ENCODE assay signal across 8 cellular contexts in genomic region chr4:2412885-2413716, GRCh38. TPM values are rescaled to one million over a fixed set of nuclear protein-coding genes. Genes with fewer than 3 reads are reported as not detected.
DNase-seq lines count a peak whose midpoint lies in the region; ATAC-seq and TF ChIP-seq lines count a peak whose summit lies in the region.

No MANE protein-coding gene starts in this region.

- H3K27ac ChIP-seq in heart right ventricle (peak overlapping the region in 9 of 10 donors; percentile 20 to 84 (median 59)), upper lobe of left lung (peak overlapping the region; percentile 75 to 88 (median 80))

- peak; percentile 49 for ATAC-seq in GM21786 (IDR thresholded peaks at IDR 0.05; ENCODE audit: unreplicated experiment)
- peak; percentile 81 to 96 (median 91) for ATAC-seq in heart right ventricle
- peak; percentile 79 to 92 for ATAC-seq in upper lobe of left lung (ENCODE audit: low FRiP score in 2 of 2)

- TF ChIP-seq CTCF in heart right ventricle (IDR thresholded peaks at IDR 0.05) (peak in 7 of 9 donors; percentile 36 to 66 (median 49)), progenitor cell of endocrine pancreas (IDR thresholded peaks at IDR 0.05; ENCODE audit: unreplicated experiment) (peak; percentile 36), upper lobe of left lung (IDR thresholded peaks at IDR 0.05) (peak in 4 of 6 experiments; percentile 27 to 61 (median 38))

- H3K4me3 ChIP-seq in adipocyte (ENCODE audit: low read length) = peak overlapping the region; percentile 67
- H3K4me3 ChIP-seq in heart right ventricle = peak overlapping the region in 9 of 10 donors; percentile 1 to 39 (median 30)
- peak overlapping the region in 3 of 4 donors; percentile 22 to 40 (median 32) for H3K4me3 ChIP-seq in upper lobe of left lung

- H3K9ac ChIP-seq in adipocyte (ENCODE audit: low read length) = peak overlapping the region; percentile 14

- DNase-seq in ELF-1 (ENCODE audit: low read depth, low spot score) (peak; percentile 94), LHCN-M2 (ENCODE audit: low read depth) (peak; percentile 96), SW 1271 (lab: John Stamatoyannopoulos, UW) (peak; percentile 97 to 99), adipocyte (ENCODE audit: low read depth) (peak; percentile 92), heart right ventricle (peak; percentile 69 to 77), progenitor cell of endocrine pancreas (ENCODE audit: low spot score, unreplicated experiment) (no peak), upper lobe of left lung (peak; percentile 92)

- no peaks in the 10 kb centered on the region for H3K36me3 Mint-ChIP-seq in progenitor cell of endocrine pancreas (ENCODE audit: insufficient read depth)

- WGBS in heart right ventricle, 2 donors = 9% methylated on average over 30 of the region's 30 CpGs
- 6% methylated on average over 6 to 17 of the region's 30 CpGs for WGBS in upper lobe of left lung, 2 donors

- H3K9me3 Mint-ChIP-seq in progenitor cell of endocrine pancreas (ENCODE audit: low read depth) = no peaks in the 10 kb centered on the region

- H3K27me3 Mint-ChIP-seq in progenitor cell of endocrine pancreas = peaks cover 72% of the 10 kb centered on the region

- no peak overlapping the region for H3K27ac Mint-ChIP-seq in progenitor cell of endocrine pancreas

- H3K27me3 ChIP-seq in adipocyte (replicated peaks; ENCODE audit: control insufficient read depth, insufficient read depth, low read length) = peaks cover 9% of the 10 kb centered on the region
- H3K27me3 ChIP-seq in heart right ventricle = peaks cover 0 to 26% (median 0%) of the 10 kb centered on the region in 7 donors
- H3K27me3 ChIP-seq in upper lobe of left lung = peaks cover 0 to 5% (median 2%) of the 10 kb centered on the region in 4 donors

- peak overlapping the region; percentile 8 for H3K4me3 Mint-ChIP-seq in progenitor cell of endocrine pancreas (ENCODE audit: low read depth)

- H3K4me1 Mint-ChIP-seq in progenitor cell of endocrine pancreas (ENCODE audit: low read depth) = peaks cover 9% of the 10 kb centered on the region

- intact Hi-C loops in heart right ventricle (cut with DNase I) = loop anchor here in 5 of 10 donors (10.0 kb wide), 2 partner anchors 148 to 552 kb away; partner anchors contain the start of genes MXD4 (in 4 of the 5), GRK4 (in 1 of the 5) and NOP14 (in 1 of the 5)

- H3K9me3 ChIP-seq in adipocyte (ENCODE audit: control insufficient read depth, low read length) (no peaks in the 10 kb centered on the region), heart right ventricle (no peaks in the 10 kb centered on the region), upper lobe of left lung (no peaks in the 10 kb centered on the region)

- TF ChIP-seq EP300 in upper lobe of left lung (IDR thresholded peaks at IDR 0.05) = peak in 1 of 4 donors; percentile 11

- H3K4me1 ChIP-seq in adipocyte (ENCODE audit: control insufficient read depth, insufficient read depth, low read length) = peaks cover 19% of the 10 kb centered on the region
- peaks cover 11 to 57% (median 33%) of the 10 kb centered on the region in 9 donors for H3K4me1 ChIP-seq in heart right ventricle
- peaks cover 45 to 60% (median 55%) of the 10 kb centered on the region in 4 donors for H3K4me1 ChIP-seq in upper lobe of left lung

- peak in 1 of 4 donors; percentile 38 for TF ChIP-seq POLR2A in upper lobe of left lung (IDR thresholded peaks at IDR 0.05)

- H3K36me3 ChIP-seq in adipocyte (ENCODE audit: control insufficient read depth, insufficient read depth, low read length, severe bottlenecking) (no peaks in the 10 kb centered on the region), heart right ventricle (no peaks in the 10 kb centered on the region), upper lobe of left lung (no peaks in the 10 kb centered on the region)

RNA-seq across cellular contexts. Expression of gene ZFYVE28, which starts 5.3 kb away (rescaled TPM):
- total RNA-seq in LHCN-M2 (2014; rRNA removed) (2.1 and 2.6 TPM in 2 replicates), heart right ventricle (1 to 10 TPM; 2.3 to 9.9 (median 3.3) TPM), progenitor cell of endocrine pancreas (1.6 and 3.3 TPM in 2 replicates), upper lobe of left lung (10 to 100 TPM; 10.8 to 51.3 (median 15.2) TPM)
- polyA plus RNA-seq in LHCN-M2 (2012) = 0.60 TPM
- polyA plus RNA-seq in heart right ventricle = 1 to 10 TPM; 3.3 to 6.3 TPM

RNA-seq across cellular contexts. Expression of gene CFAP99, which starts 5.7 kb away (rescaled TPM):
- not detected in 2 replicates for total RNA-seq in LHCN-M2 (2014; rRNA removed)
- not detected for polyA plus RNA-seq in LHCN-M2 (2012)
- not detected for total RNA-seq in heart right ventricle
- not detected for polyA plus RNA-seq in heart right ventricle
- total RNA-seq in progenitor cell of endocrine pancreas = not detected in 2 replicates
- 10 to 100 TPM in 3 of 6 donors, 1 to 10 TPM in 2, under 1 TPM in 1; 0.57 to 24.7 (median 9.3) TPM for total RNA-seq in upper lobe of left lung

RNA-seq across cellular contexts. Expression of gene RNF4, which starts 55.8 kb away (rescaled TPM):
- total RNA-seq in LHCN-M2 (2014; rRNA removed) = 72.6 and 76.3 TPM in 2 replicates
- polyA plus RNA-seq in LHCN-M2 (2012) = 38.2 TPM
- total RNA-seq in heart right ventricle = 10 to 100 TPM; 27.4 to 42.1 (median 30.6) TPM
- 10 to 100 TPM; 13.4 to 19.3 TPM for polyA plus RNA-seq in heart right ventricle
- 44.2 and 49.5 TPM in 2 replicates for total RNA-seq in progenitor cell of endocrine pancreas
- 10 to 100 TPM; 28.0 to 48.5 (median 43.3) TPM for total RNA-seq in upper lobe of left lung
